Comparison of ENCODE assay signal across 16 cellular contexts in genomic region chr5:132756542-132756941, GRCh38. TPM values are rescaled to one million over a fixed set of nuclear protein-coding genes. Genes with fewer than 3 reads are reported as not detected.
DNase-seq lines count a peak whose midpoint lies in the region; ATAC-seq and TF ChIP-seq lines count a peak whose summit lies in the region.
"Had no signal": no experiment of that assay in that cellular context is flagged by ENCODE, and none has a peak within 500 bp of the region (broad histone marks: within the 10 kb centered on the region; RNA-seq: fewer than 3 reads in every experiment).

No MANE protein-coding gene starts in this region.

- H3K4me3 Mint-ChIP-seq in activated T-helper 17 cell treated with anti-CD3 and anti-CD28 coated beads, Interleukin-2, amount 50 U/mL, for 72 hours: no peak overlapping the region
- H3K4me3 Mint-ChIP-seq: CD4-positive, CD25-positive, alpha-beta regulatory T cell; GM23338 had no signal

- no peaks in the 10 kb centered on the region for H3K9me3 ChIP-seq in lung (ENCODE audit: control insufficient read depth in 2 of 2, insufficient read depth in 1 of 2, low read length in 1 of 2)
- no peaks in the 10 kb centered on the region for H3K9me3 ChIP-seq in transverse colon
- H3K9me3 ChIP-seq: BLaER1 treated with 17β-estradiol and CSF1 and Interleukin-3, amounts not matched to agents 10 nM and 100 nM had no signal

- in situ Hi-C loops in transverse colon (cut with MboI; ENCODE audit: low pct_ligation_motif_present in 1 of 4, low pct_unique_long_range_greater_than_20kb in 1 of 4, low sequenced_read_pairs in 3 of 4): no loop called here

- TF ChIP-seq CTCF in lung (IDR thresholded peaks at IDR 0.05; ENCODE audit: control extremely low read depth, extremely low read depth) (no peak), transverse colon (IDR thresholded peaks at IDR 0.05) (no peak)

- no peak for TF ChIP-seq POLR2A in transverse colon (IDR thresholded peaks at IDR 0.05)

- H3K4me3 ChIP-seq in lung (no peak overlapping the region), transverse colon (no peak overlapping the region)
- H3K4me3 ChIP-seq: BLaER1 treated with 17β-estradiol and CSF1 and Interleukin-3, amounts not matched to agents 10 nM and 100 nM; GM23338 had no signal

- ATAC-seq in Right ventricle myocardium superior (ENCODE audit: poor library complexity): no peak
- ATAC-seq in left ventricle myocardium superior: no peak
- ATAC-seq in lung (ENCODE audit: insufficient read depth, low FRiP score): no peak
- no peak for ATAC-seq in activated T-helper 17 cell treated with anti-CD3 and anti-CD28 coated beads, Interleukin-2, amount 50 U/mL, for 72 hours (replicated peaks)
- no peak for ATAC-seq in GM19452 (IDR thresholded peaks at IDR 0.05; ENCODE audit: unreplicated experiment)
- ATAC-seq: GM23338 had no signal

- H3K27me3 Mint-ChIP-seq in activated T-helper 17 cell treated with anti-CD3 and anti-CD28 coated beads, Interleukin-2, amount 50 U/mL, for 72 hours: no peaks in the 10 kb centered on the region
- H3K27me3 Mint-ChIP-seq: CD4-positive, CD25-positive, alpha-beta regulatory T cell had no signal

- 92 to 98% methylated on average over 5 of the region's 5 CpGs for WGBS in lung, 2 donors
- WGBS in transverse colon (ENCODE audit: low coverage in 1 of 2), 2 donors: 85% methylated on average over 5 of the region's 5 CpGs; no CpG with 5 or more reads in 1 of the 2 donors

- H3K36me3 ChIP-seq in lung (ENCODE audit: control insufficient read depth in 2 of 2, insufficient read depth in 2 of 2, low read length in 2 of 2) (peaks cover 3 to 28% of the 10 kb centered on the region in 2 donors), transverse colon (peaks cover 0 to 4% (median 0%) of the 10 kb centered on the region in 4 donors)

- peak; percentile 21 for DNase-seq in Right ventricle myocardium superior
- DNase-seq in left ventricle myocardium superior: no peak
- peak; percentile 24 for DNase-seq in lung (ENCODE audit: low spot score)
- DNase-seq in transverse colon: peak; percentile 4
- no peak for DNase-seq in iPS-NIHi7 (ENCODE audit: extremely low spot score)
- DNase-seq: ACHN; CD4-positive, CD25-positive, alpha-beta regulatory T cell; DMS 273 treated with DMSO at 0.1 percent for 48 hours; H7 had no signal

- H3K36me3 Mint-ChIP-seq in activated T-helper 17 cell treated with anti-CD3 and anti-CD28 coated beads, Interleukin-2, amount 50 U/mL, for 72 hours (ENCODE audit: low read depth): peaks cover 38% of the 10 kb centered on the region

- TF ChIP-seq EP300 in transverse colon (IDR thresholded peaks at IDR 0.05; ENCODE audit: low read depth): no peak

- H3K27ac ChIP-seq in cingulate gyrus (ENCODE audit: low read depth, low read length) (peak overlapping the region; percentile 49), lung (ENCODE audit: low read depth in 1 of 2, low read length in 1 of 2) (no peak overlapping the region), transverse colon (no peak overlapping the region)
- H3K27ac ChIP-seq: BLaER1 treated with 17β-estradiol and CSF1 and Interleukin-3, amounts not matched to agents 10 nM and 100 nM had no signal

- no peak overlapping the region for H3K27ac Mint-ChIP-seq in activated T-helper 17 cell treated with anti-CD3 and anti-CD28 coated beads, Interleukin-2, amount 50 U/mL, for 72 hours
- H3K27ac Mint-ChIP-seq: GM23338 had no signal

- no peaks in the 10 kb centered on the region for H3K4me1 ChIP-seq in lung (ENCODE audit: control insufficient read depth in 2 of 2, insufficient read depth in 2 of 2, low read length in 2 of 2)
- no peaks in the 10 kb centered on the region for H3K4me1 ChIP-seq in transverse colon

- H3K27me3 ChIP-seq in lung (ENCODE audit: control insufficient read depth, insufficient read depth): no peaks in the 10 kb centered on the region
- H3K27me3 ChIP-seq in transverse colon: no peaks in the 10 kb centered on the region
- H3K27me3 ChIP-seq: BLaER1 treated with 17β-estradiol and CSF1 and Interleukin-3, amounts not matched to agents 10 nM and 100 nM had no signal

- intact Hi-C loops in Right ventricle myocardium superior (cut with DNase I) (no loop called here), left ventricle myocardium superior (cut with micrococcal nuclease) (no loop called here), transverse colon (cut with DNase I; ENCODE audit: low total_unique reads) (no loop called here)

- H3K4me1 Mint-ChIP-seq in activated T-helper 17 cell treated with anti-CD3 and anti-CD28 coated beads, Interleukin-2, amount 50 U/mL, for 72 hours: peaks cover 11% of the 10 kb centered on the region

- no peaks in the 10 kb centered on the region for H3K9me3 Mint-ChIP-seq in activated T-helper 17 cell treated with anti-CD3 and anti-CD28 coated beads, Interleukin-2, amount 50 U/mL, for 72 hours
- H3K9me3 Mint-ChIP-seq: GM23338 had no signal

RNA-seq across cellular contexts. Expression of gene CCNI2, which starts 9.3 kb away (rescaled TPM):
- total RNA-seq in Right ventricle myocardium superior (0.08 TPM), left ventricle myocardium superior (0.10 TPM), lung (under 1 TPM; 0.74 to 0.88 TPM), transverse colon (10 to 100 TPM in 1 of 4 donors, 1 to 10 TPM in 3; 3.0 to 13.0 (median 7.1) TPM)
- under 1 TPM; 0.55 to 0.61 TPM for polyA plus RNA-seq in lung
- 1 to 10 TPM; 1.2 to 3.3 TPM for total RNA-seq in activated T-helper 17 cell treated with anti-CD3 and anti-CD28 coated beads, Interleukin-2, amount 50 U/mL, for 72 hours
- total RNA-seq: A172 had no signal

RNA-seq across cellular contexts. Expression of gene KIF3A, which starts 19.2 kb away (rescaled TPM):
- total RNA-seq in Right ventricle myocardium superior (9.1 TPM), left ventricle myocardium superior (12.4 TPM), lung (10 to 100 TPM; 13.1 to 16.5 TPM), transverse colon (1 to 10 TPM; 1.9 to 7.0 (median 2.8) TPM)
- polyA plus RNA-seq in lung: 1 to 10 TPM; 3.1 to 5.2 TPM
- total RNA-seq in activated T-helper 17 cell treated with anti-CD3 and anti-CD28 coated beads, Interleukin-2, amount 50 U/mL, for 72 hours: 10 to 100 TPM in 1 of 2 donors, 1 to 10 TPM in 1; 8.3 to 13.9 TPM

RNA-seq across cellular contexts. Expression of gene SEPTIN8, which starts 20.5 kb away (rescaled TPM):
- total RNA-seq in Right ventricle myocardium superior (26.3 TPM), left ventricle myocardium superior (30.4 TPM), lung (10 to 100 TPM; 27.5 to 37.8 TPM), transverse colon (10 to 100 TPM; 38.4 to 70.7 (median 53.5) TPM)
- 10 to 100 TPM; 12.4 to 16.5 TPM for polyA plus RNA-seq in lung
- total RNA-seq in activated T-helper 17 cell treated with anti-CD3 and anti-CD28 coated beads, Interleukin-2, amount 50 U/mL, for 72 hours: 10 to 100 TPM; 13.6 to 14.7 TPM

RNA-seq across cellular contexts. Expression of gene SOWAHA, which starts 56.6 kb away (rescaled TPM):
- total RNA-seq in Right ventricle myocardium superior (0.13 TPM), left ventricle myocardium superior (0.17 TPM), lung (under 1 TPM; 0.14 to 0.98 TPM), transverse colon (10 to 100 TPM; 35.2 to 93.5 (median 76.0) TPM)
- polyA plus RNA-seq in lung: under 1 TPM; 0.06 to 0.10 TPM
- total RNA-seq in activated T-helper 17 cell treated with anti-CD3 and anti-CD28 coated beads, Interleukin-2, amount 50 U/mL, for 72 hours: not detected
- total RNA-seq: A172; CD4-positive, CD25-positive, alpha-beta regulatory T cell; Daoy had no signal
- polyA plus RNA-seq: CD4-positive, CD25-positive, alpha-beta regulatory T cell had no signal

Comparison
In these comparisons a context has a peak if more than half of its experiments do, and no peak if none do; other contexts are left out.
1. DNase-seq: peak in Right ventricle myocardium superior (single experiment), lung (single experiment) and transverse colon (single experiment); none in left ventricle myocardium superior (single experiment) and iPS-NIHi7 (single experiment).